Comparison of ENCODE assay signal across 8 cellular contexts in genomic region chrX:46408553-46409407, GRCh38.
DNase-seq lines count a peak whose midpoint lies in the region; ATAC-seq, FAIRE-seq and TF ChIP-seq lines count a peak whose summit lies in the region.

No MANE protein-coding gene starts in this region.

- H3K9me3 Mint-ChIP-seq in natural killer cell = no peaks in the 10 kb centered on the region

- ATAC-seq in natural killer cell (peak in 1 of 3 donors; percentile 52), GM18868 (IDR thresholded peaks at IDR 0.05; ENCODE audit: unreplicated experiment) (no peak)

- intact Hi-C loops in natural killer cell (cut with micrococcal nuclease) = loop anchor here (5.0 kb wide), 1 partner anchor 891 kb away; no protein-coding TSS in a partner anchor

- no peaks in the 10 kb centered on the region for H3K36me3 Mint-ChIP-seq in natural killer cell

- DNase-seq in AG09309 (ENCODE audit: low read depth) (peak; percentile 38), GM18507 (ENCODE audit: extremely low spot score, insufficient read length, low read depth) (peak; percentile 12), NCI-H69 (lab: John Stamatoyannopoulos, UW) (peak; percentile 60), epithelial cell of proximal tubule (ENCODE audit: low read depth) (no peak), natural killer cell (peak; percentile 35)
- peak; percentile 11 for DNase-seq in activated CD8-positive, alpha-beta memory T cell treated with anti-CD3 and anti-CD28 coated beads, Interleukin-2, amount 50 U/mL, for 1 hour (ENCODE audit: extremely low read depth)
- DNase-seq in stimulated activated naive CD4-positive, alpha-beta T cell (lab: John Stamatoyannopoulos, UW) = peak; percentile 1 to 57 (median 44)

- H3K4me3 Mint-ChIP-seq in natural killer cell = no peak overlapping the region

- no peaks in the 10 kb centered on the region for H3K4me1 Mint-ChIP-seq in natural killer cell

- no peak overlapping the region for H3K27ac Mint-ChIP-seq in natural killer cell

- TF ChIP-seq CTCF in AG09309 (IDR thresholded peaks at IDR 0.05; ENCODE audit: control insufficient read depth, insufficient read depth, low read depth, low read length, missing control alignments) (peak; percentile 78), epithelial cell of proximal tubule (conservative IDR thresholded peaks at IDR 0.05; ENCODE audit: low read depth, low read length) (peak; percentile 72), natural killer cell (IDR thresholded peaks at IDR 0.05) (peak; percentile 62)

- H3K4me3 ChIP-seq in AG09309 (ENCODE audit: control insufficient read depth, low read depth, low read length) (no peak overlapping the region), epithelial cell of proximal tubule (ENCODE audit: low read depth, low read length) (no peak overlapping the region)

- peak; percentile 65 for FAIRE-seq in GM18507 (lab: Jason Lieb, UNC)

- no peaks in the 10 kb centered on the region for H3K27me3 Mint-ChIP-seq in natural killer cell (ENCODE audit: low read depth in 2 of 2)
